In the genomic region with DNA sequence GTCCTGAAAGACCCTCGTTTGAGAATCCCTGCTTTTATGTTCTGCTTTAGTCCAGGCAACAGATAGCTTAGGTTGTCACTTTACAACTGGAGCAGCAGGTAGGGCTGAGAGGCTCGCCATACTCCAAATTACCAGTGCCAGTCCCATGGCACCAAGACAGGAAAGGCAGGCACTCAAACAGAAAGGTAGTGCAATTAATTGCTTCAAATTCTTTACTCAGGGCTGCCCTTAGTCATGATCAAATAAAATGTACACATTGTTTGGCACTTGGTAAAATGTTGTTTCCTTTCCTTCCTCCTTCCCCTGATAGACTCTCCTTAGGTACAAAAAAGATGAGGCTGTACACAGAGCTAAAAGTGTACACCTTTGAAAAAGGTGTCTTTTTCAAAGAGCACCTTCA, we compare ENCODE assay signal across 14 cellular contexts.
A peak's percentile ranks its signal among the peaks of the same experiment; 100 is the strongest.
DNase-seq lines count a peak whose midpoint lies in the region; ATAC-seq, FAIRE-seq and TF ChIP-seq lines count a peak whose summit lies in the region.
"Had no signal": no experiment of that assay in that cellular context is flagged by ENCODE, and none has a peak within 500 bp of the region (broad histone marks: within the 10 kb centered on the region; RNA-seq: fewer than 3 reads in every experiment).

No MANE protein-coding gene starts in this region.

- WGBS in esophagus, 2 donors: 52 to 70% methylated on average over 2 of the region's 2 CpGs
- WGBS in trophoblast cell (ENCODE audit: extremely low coverage, insufficient coverage, insufficient read length): no CpG with 5 or more reads among the region's 2 CpGs

- DNase-seq in NCI-H748 (lab: John Stamatoyannopoulos, UW; ENCODE audit: unreplicated experiment): peak; percentile 28
- no peak for DNase-seq in NCI-H748 treated with DMSO at 0.1 percent for 48 hours (lab: John Stamatoyannopoulos, UW)
- no peak for DNase-seq in astrocyte (ENCODE audit: low read depth)
- no peak for DNase-seq in trophoblast cell
- DNase-seq in Peyer's patch: no peak
- no peak for DNase-seq in PC-9
- DNase-seq: C1 segment of cervical spinal cord; CD4-positive, alpha-beta memory T cell; HCEC 1CT; HFFc6 had no signal

- H2AK5ac ChIP-seq in trophoblast cell (ENCODE audit: low read length): no peak overlapping the region

- ATAC-seq in HG03342 (IDR thresholded peaks at IDR 0.05; ENCODE audit: unreplicated experiment): no peak

- intact Hi-C loops in PC-9 (cut with micrococcal nuclease; ENCODE audit: unreplicated experiment): no loop called here

- peak overlapping the region; percentile 77 for H3K27ac Mint-ChIP-seq in astrocyte (ENCODE audit: unreplicated experiment)
- H3K27ac Mint-ChIP-seq: B cell; CD4-positive, alpha-beta memory T cell; HFFc6 had no signal

- no peak for TF ChIP-seq POLR2A in Peyer's patch (IDR thresholded peaks at IDR 0.05)

- no peak overlapping the region for H2AFZ ChIP-seq in astrocyte (ENCODE audit: low read depth, low read length)
- H2AFZ ChIP-seq in trophoblast cell (ENCODE audit: insufficient read depth, low read length, poor library complexity): no peak overlapping the region
- no peak overlapping the region for H2AFZ ChIP-seq in PC-9

- H3F3A ChIP-seq in PC-9 (ENCODE audit: insufficient read depth, low read depth): no peaks in the 10 kb centered on the region

- H3K23ac ChIP-seq in trophoblast cell (ENCODE audit: low read length): no peak overlapping the region

- no peaks in the 10 kb centered on the region for H3K79me2 ChIP-seq in astrocyte (ENCODE audit: insufficient read depth, low read length)
- H3K79me2 ChIP-seq in trophoblast cell (ENCODE audit: control insufficient read depth, insufficient read depth, low read length, poor library complexity): no peaks in the 10 kb centered on the region
- H3K79me2 ChIP-seq in PC-9 (ENCODE audit: low read depth): no peaks in the 10 kb centered on the region

- POLR2A ChIA-PET in PC-9 (lab: Charles Lee; ENCODE audit: unreplicated experiment): interaction anchor here (0.7 kb wide), 1 partner anchor 132 kb away, joined by 4 read pairs; no protein-coding TSS in a partner anchor

- peaks cover 2% of the 10 kb centered on the region for H3K9me3 Mint-ChIP-seq in astrocyte (ENCODE audit: unreplicated experiment)
- H3K9me3 Mint-ChIP-seq: HFFc6 had no signal

- BruUV-seq in PC-9 (replicated peaks; lab: Mats Ljungman, UMichigan): no TSS peak

- no peak overlapping the region for H3K4me3 Mint-ChIP-seq in astrocyte (ENCODE audit: unreplicated experiment)
- H3K4me3 Mint-ChIP-seq: B cell; CD4-positive, alpha-beta memory T cell; HFFc6 had no signal

- H4K8ac ChIP-seq in trophoblast cell (ENCODE audit: low read depth, low read length): peak overlapping the region; percentile 58

- no peaks in the 10 kb centered on the region for H3K9me2 ChIP-seq in PC-9 (ENCODE audit: insufficient read depth)

- no peak for FAIRE-seq in astrocyte (lab: Jason Lieb, UNC)

- H3K4me2 ChIP-seq in astrocyte (ENCODE audit: low read length) (no peak overlapping the region), trophoblast cell (ENCODE audit: low read length) (no peak overlapping the region), PC-9 (no peak overlapping the region)

- no peak overlapping the region for H3K4me3 ChIP-seq in astrocyte (ENCODE audit: insufficient read depth, low read depth, low read length)
- no peak overlapping the region for H3K4me3 ChIP-seq in esophagus (ENCODE audit: low read depth in 1 of 2, low read length in 2 of 2)
- no peak overlapping the region for H3K4me3 ChIP-seq in trophoblast cell (ENCODE audit: low read depth, low read length)
- H3K4me3 ChIP-seq in Peyer's patch: no peak overlapping the region
- H3K4me3 ChIP-seq in PC-9: no peak overlapping the region

- no peak overlapping the region for H3K18ac ChIP-seq in trophoblast cell (ENCODE audit: low read length)

- CTCF ChIA-PET in PC-9 (lab: Charles Lee): no interaction called here

- no peaks in the 10 kb centered on the region for H3K27me3 Mint-ChIP-seq in astrocyte (ENCODE audit: low read depth, unreplicated experiment)

- H3K9me3 ChIP-seq in astrocyte (ENCODE audit: insufficient read depth, low read depth, low read length): no peaks in the 10 kb centered on the region
- no peaks in the 10 kb centered on the region for H3K9me3 ChIP-seq in esophagus (ENCODE audit: control insufficient read depth in 2 of 2, insufficient read depth in 1 of 2, low read depth in 1 of 2, low read length in 1 of 2)
- H3K9me3 ChIP-seq in trophoblast cell (ENCODE audit: insufficient read depth, low read depth, low read length): no peaks in the 10 kb centered on the region
- H3K9me3 ChIP-seq in Peyer's patch: no peaks in the 10 kb centered on the region
- H3K9me3 ChIP-seq in PC-9 (ENCODE audit: insufficient read depth, low read depth): no peaks in the 10 kb centered on the region

- no peaks in the 10 kb centered on the region for H4K20me1 ChIP-seq in astrocyte (ENCODE audit: insufficient read depth, low read length)
- H4K20me1 ChIP-seq in PC-9 (ENCODE audit: insufficient read depth): no peaks in the 10 kb centered on the region; the same call in 1 of the 2 replicates

- H3K14ac ChIP-seq in trophoblast cell (ENCODE audit: low read length): peak overlapping the region; percentile 75

- no peak overlapping the region for H3K9ac ChIP-seq in astrocyte (ENCODE audit: low read length)
- H3K9ac ChIP-seq in trophoblast cell (ENCODE audit: low read length): no peak overlapping the region

- H2BK5ac ChIP-seq in trophoblast cell (ENCODE audit: low read depth, low read length, poor library complexity): peak overlapping the region; percentile 46

- TF ChIP-seq CTCF in astrocyte (IDR thresholded peaks at IDR 0.05; ENCODE audit: insufficient read depth, low read depth, low read length) (no peak), Peyer's patch (IDR thresholded peaks at IDR 0.05) (no peak), PC-9 (conservative IDR thresholded peaks at IDR 0.05) (no peak)

- H3K36me3 Mint-ChIP-seq in astrocyte (ENCODE audit: low read depth, unreplicated experiment): no peaks in the 10 kb centered on the region
- H3K36me3 Mint-ChIP-seq: CD4-positive, alpha-beta memory T cell had no signal

- H3K4me1 Mint-ChIP-seq in astrocyte (ENCODE audit: low read depth, unreplicated experiment): peaks cover 16% of the 10 kb centered on the region
- H3K4me1 Mint-ChIP-seq: CD4-positive, alpha-beta memory T cell had no signal

- peak overlapping the region; percentile 79 for H2BK12ac ChIP-seq in trophoblast cell (ENCODE audit: low read length)

- H3K27me3 ChIP-seq in astrocyte (ENCODE audit: insufficient read depth, low read length) (no peaks in the 10 kb centered on the region), esophagus (ENCODE audit: control insufficient read depth in 1 of 2, insufficient read depth in 2 of 2, low read length in 2 of 2) (no peaks in the 10 kb centered on the region), trophoblast cell (ENCODE audit: insufficient read depth, low read length) (no peaks in the 10 kb centered on the region), Peyer's patch (no peaks in the 10 kb centered on the region), PC-9 (ENCODE audit: insufficient read depth, low read depth) (no peaks in the 10 kb centered on the region)

- H2BK120ac ChIP-seq in trophoblast cell (ENCODE audit: insufficient read depth, low read length, poor library complexity): peak overlapping the region; percentile 94

- H3K36me3 ChIP-seq in astrocyte (ENCODE audit: insufficient read depth, low read length) (no peaks in the 10 kb centered on the region), esophagus (ENCODE audit: control insufficient read depth in 2 of 2, insufficient read depth in 2 of 2, low read length in 1 of 2) (no peaks in the 10 kb centered on the region), trophoblast cell (ENCODE audit: control insufficient read depth in 1 of 2, insufficient read depth in 2 of 2, low read length in 2 of 2) (no peaks in the 10 kb centered on the region), Peyer's patch (no peaks in the 10 kb centered on the region), PC-9 (ENCODE audit: low read depth) (no peaks in the 10 kb centered on the region)

- H3K27ac ChIP-seq in astrocyte (ENCODE audit: low read depth, low read length) (no peak overlapping the region), esophagus (ENCODE audit: low read depth in 2 of 2, low read length in 1 of 2) (peak overlapping the region; percentile 22 to 60), trophoblast cell (ENCODE audit: low read depth, low read length) (peak overlapping the region; percentile 52), Peyer's patch (no peak overlapping the region), PC-9 (no peak overlapping the region)
- H3K27ac ChIP-seq: HL-60 had no signal

- H3K4me1 ChIP-seq in astrocyte (ENCODE audit: insufficient read depth, low read length): no peaks in the 10 kb centered on the region
- no peaks in the 10 kb centered on the region for H3K4me1 ChIP-seq in esophagus (ENCODE audit: control insufficient read depth in 2 of 2, insufficient read depth in 2 of 2, low read length in 1 of 2)
- no peaks in the 10 kb centered on the region for H3K4me1 ChIP-seq in trophoblast cell (ENCODE audit: control insufficient read depth in 1 of 2, insufficient read depth in 2 of 2, low read length in 2 of 2)
- no peaks in the 10 kb centered on the region for H3K4me1 ChIP-seq in Peyer's patch
- no peaks in the 10 kb centered on the region for H3K4me1 ChIP-seq in PC-9 (replicated peaks; ENCODE audit: insufficient read depth)

- no peak overlapping the region for H4K12ac ChIP-seq in trophoblast cell (ENCODE audit: low read depth, low read length)

- H3K79me1 ChIP-seq in trophoblast cell (ENCODE audit: low read length): peaks cover 3% of the 10 kb centered on the region

- peak overlapping the region; percentile 80 for H4K91ac ChIP-seq in trophoblast cell (ENCODE audit: low read depth, low read length)

- peak overlapping the region; percentile 6 for H3K4ac ChIP-seq in trophoblast cell (ENCODE audit: low read depth, low read length)

Comparison
In these comparisons a context has a peak if more than half of its experiments do, and no peak if none do; other contexts are left out.
1. H3K27ac ChIP-seq: peak in esophagus (2 of 2) and trophoblast cell (single experiment); none in astrocyte (single experiment), Peyer's patch (0 of 4) and PC-9 (single experiment).